16 cellular contexts compared by ENCODE assay signal in the genomic region with DNA sequence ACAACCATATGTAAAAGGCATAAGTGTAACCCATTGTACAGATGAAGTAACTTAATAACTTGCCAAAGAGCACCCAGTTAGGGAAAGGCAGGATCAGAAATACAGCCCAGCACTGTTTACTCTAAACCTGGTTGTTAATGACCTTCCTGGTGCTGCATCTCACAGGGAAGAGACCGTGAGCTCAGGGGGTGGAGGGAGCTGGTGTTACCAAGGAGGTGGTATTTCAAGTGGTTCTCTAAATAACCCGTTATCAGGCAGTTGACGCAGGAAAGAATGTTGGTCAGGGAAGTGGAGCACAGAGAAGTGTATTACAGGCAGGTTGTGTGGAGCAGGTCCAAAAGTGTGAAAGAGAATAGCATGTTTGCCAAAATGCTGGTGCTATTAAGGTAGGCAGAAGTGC. TPM values are rescaled to one million over a fixed set of nuclear protein-coding genes. Genes with fewer than 3 reads are reported as not detected.
DNase-seq lines count a peak whose midpoint lies in the region; ATAC-seq and TF ChIP-seq lines count a peak whose summit lies in the region.
"Had no signal": no experiment of that assay in that cellular context is flagged by ENCODE, and none has a peak within 500 bp of the region (broad histone marks: within the 10 kb centered on the region; RNA-seq: fewer than 3 reads in every experiment).

No MANE protein-coding gene starts in this region.

- intact Hi-C loops in left ventricle myocardium superior (cut with micrococcal nuclease): no loop called here

- TF ChIP-seq POLR2A in GM18505 (IDR thresholded peaks at IDR 0.05; ENCODE audit: borderline replicate concordance, extremely low read depth, insufficient read depth, insufficient read length): no peak

- peak; percentile 93 for ATAC-seq in left ventricle myocardium superior
- no peak for ATAC-seq in HG03457 (IDR thresholded peaks at IDR 0.05; ENCODE audit: unreplicated experiment)
- ATAC-seq in GM18505 (IDR thresholded peaks at IDR 0.05; ENCODE audit: unreplicated experiment): no peak
- no peak for ATAC-seq in GM21723 (IDR thresholded peaks at IDR 0.05; ENCODE audit: unreplicated experiment)
- ATAC-seq in GM18867 (IDR thresholded peaks at IDR 0.05; ENCODE audit: unreplicated experiment): no peak
- ATAC-seq: effector memory CD8-positive, alpha-beta T cell; natural killer cell treated with Interleukin-12 subunit alpha and Interleukin-12 subunit beta and Interleukin-15 and Interleukin-18, amount 100 ng/mL, for 72 hours; SK-N-SH treated with all-trans-retinoic acid at 6 μM for 48 hours had no signal

- peak; percentile 12 for DNase-seq in NCI-H748 (lab: John Stamatoyannopoulos, UW; ENCODE audit: unreplicated experiment)
- no peak for DNase-seq in NCI-H748 treated with DMSO at 0.1 percent for 48 hours (lab: John Stamatoyannopoulos, UW)
- peak; percentile 12 for DNase-seq in NCI-H510A treated with DMSO at 0.1 percent for 48 hours (lab: John Stamatoyannopoulos, UW)
- DNase-seq in left ventricle myocardium superior: peak; percentile 59
- DNase-seq: effector memory CD8-positive, alpha-beta T cell; mesenchymal stem cell; NCI-H1694 treated with DMSO at 0.1 percent for 48 hours; spleen; stimulated activated CD8-positive, alpha-beta memory T cell treated with anti-CD3 and anti-CD28 coated beads, Interleukin-4, amount 100 ng/mL, for 48 hours; substantia nigra had no signal

RNA-seq across cellular contexts. Expression of a gene that starts 4.4 kb away (rescaled TPM):
- 31.4 TPM for total RNA-seq in left ventricle myocardium superior
